Comparison of ENCODE assay signal across 16 cellular contexts in the genomic region with DNA sequence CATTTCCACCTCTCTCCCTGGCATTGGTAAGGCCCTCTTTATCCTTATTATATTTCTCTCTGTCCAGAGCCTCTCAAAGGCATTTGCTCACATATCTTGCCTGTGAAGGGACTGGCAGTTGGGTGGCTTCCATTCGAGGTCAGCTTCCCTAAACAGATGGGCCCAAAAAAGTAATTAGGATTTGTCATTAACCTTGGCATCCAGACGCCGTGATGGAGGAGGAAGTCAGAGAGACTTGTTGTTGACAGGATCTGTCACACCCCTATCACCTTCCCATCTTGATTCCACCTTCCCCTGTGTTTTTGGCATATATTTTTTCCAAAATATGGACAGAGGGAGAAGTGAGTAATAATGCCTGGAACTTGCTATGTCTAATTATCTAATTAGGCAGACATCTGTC. TPM values are rescaled to one million over a fixed set of nuclear protein-coding genes. Genes with fewer than 3 reads are reported as not detected.
DNase-seq lines count a peak whose midpoint lies in the region; FAIRE-seq and TF ChIP-seq lines count a peak whose summit lies in the region.
"Had no signal": no experiment of that assay in that cellular context is flagged by ENCODE, and none has a peak within 500 bp of the region (broad histone marks: within the 10 kb centered on the region; RNA-seq: fewer than 3 reads in every experiment).

No MANE protein-coding gene starts in this region.

- H3K9me3 Mint-ChIP-seq in type B pancreatic cell: no peaks in the 10 kb centered on the region
- H3K9me3 Mint-ChIP-seq: CD8-positive, alpha-beta T cell had no signal

- TF ChIP-seq CTCF in bronchial epithelial cell (IDR thresholded peaks at IDR 0.05; ENCODE audit: insufficient read depth, low read length, severe bottlenecking): no peak
- TF ChIP-seq CTCF in type B pancreatic cell (conservative IDR thresholded peaks at IDR 0.05): no peak

- peaks cover 2% of the 10 kb centered on the region for H3K27me3 ChIP-seq in bronchial epithelial cell (ENCODE audit: control insufficient read depth, insufficient read depth, low read length)
- H3K27me3 ChIP-seq: BE2C had no signal

- H3K4me1 Mint-ChIP-seq in type B pancreatic cell (ENCODE audit: unreplicated experiment): no peaks in the 10 kb centered on the region

- no peak overlapping the region for H3K4me3 Mint-ChIP-seq in type B pancreatic cell
- H3K4me3 Mint-ChIP-seq: CD8-positive, alpha-beta T cell; HFFc6 had no signal

- no peak overlapping the region for H3K27ac Mint-ChIP-seq in type B pancreatic cell
- H3K27ac Mint-ChIP-seq: CD8-positive, alpha-beta T cell; HFFc6 had no signal

- no peaks in the 10 kb centered on the region for H3K36me3 ChIP-seq in bronchial epithelial cell (ENCODE audit: control insufficient read depth, insufficient read depth, low read length)

- no peak overlapping the region for H3K4me3 ChIP-seq in bronchial epithelial cell (ENCODE audit: low read depth, low read length)
- H3K4me3 ChIP-seq: A549, GM12878 had no signal

- DNase-seq in G401 (ENCODE audit: low spot score) (peak; percentile 91), NCI-H2171 (lab: John Stamatoyannopoulos, UW) (peak; percentile 41), bronchial epithelial cell (ENCODE audit: low read depth) (no peak), type B pancreatic cell (ENCODE audit: extremely low spot score, unreplicated experiment) (peak; percentile 10), urothelium cell line (ENCODE audit: low spot score) (no peak)
- DNase-seq in activated naive CD4-positive, alpha-beta T cell treated with Interleukin-2 at 50 U/mL for 16 hours: no peak
- DNase-seq in activated effector memory CD4-positive, alpha-beta T cell treated with Interleukin-2 at 50 U/mL for 16 hours: no peak
- DNase-seq: BE2C; CD8-positive, alpha-beta T cell; COR-L47; HCEC 1CT; HFFc6 had no signal

- in situ Hi-C loops in G401 (cut with HindIII; ENCODE audit: low sequenced_read_pairs): no loop called here

- H3K36me3 Mint-ChIP-seq in type B pancreatic cell: no peaks in the 10 kb centered on the region
- H3K36me3 Mint-ChIP-seq: CD8-positive, alpha-beta T cell had no signal

- H3K27me3 Mint-ChIP-seq in type B pancreatic cell: peaks cover 86% of the 10 kb centered on the region

- peak; percentile 18 for FAIRE-seq in bronchial epithelial cell (lab: Jason Lieb, UNC)
- no peak for FAIRE-seq in urothelium cell line (lab: Jason Lieb, UNC)
- FAIRE-seq: A549, D721Med, GM12878, GM18507 had no signal

RNA-seq across cellular contexts. Expression of gene OAS1, which starts 54.0 kb away (rescaled TPM):
- not detected in 2 replicates for total RNA-seq in G401 (2014; rRNA removed; shearing (Covaris generic))
- 1.3 and 4.9 TPM in 2 replicates for total RNA-seq in bronchial epithelial cell
- 19.1 and 34.4 TPM in 2 replicates for total RNA-seq in type B pancreatic cell (ENCODE audit: low replicate concordance)
- total RNA-seq: HFFc6 had no signal

Comparison
In these comparisons a context has a peak if more than half of its experiments do, and no peak if none do; other contexts are left out.
1. DNase-seq: peak in G401 (single experiment), NCI-H2171 (single experiment) and type B pancreatic cell (single experiment); none in bronchial epithelial cell (single experiment), activated naive CD4-positive, alpha-beta T cell treated with Interleukin-2 at 50 U/mL for 16 hours (single experiment), activated effector memory CD4-positive, alpha-beta T cell treated with Interleukin-2 at 50 U/mL for 16 hours (single experiment) and urothelium cell line (single experiment).